ENCODE assay signal across 8 cellular contexts in the genomic region with DNA sequence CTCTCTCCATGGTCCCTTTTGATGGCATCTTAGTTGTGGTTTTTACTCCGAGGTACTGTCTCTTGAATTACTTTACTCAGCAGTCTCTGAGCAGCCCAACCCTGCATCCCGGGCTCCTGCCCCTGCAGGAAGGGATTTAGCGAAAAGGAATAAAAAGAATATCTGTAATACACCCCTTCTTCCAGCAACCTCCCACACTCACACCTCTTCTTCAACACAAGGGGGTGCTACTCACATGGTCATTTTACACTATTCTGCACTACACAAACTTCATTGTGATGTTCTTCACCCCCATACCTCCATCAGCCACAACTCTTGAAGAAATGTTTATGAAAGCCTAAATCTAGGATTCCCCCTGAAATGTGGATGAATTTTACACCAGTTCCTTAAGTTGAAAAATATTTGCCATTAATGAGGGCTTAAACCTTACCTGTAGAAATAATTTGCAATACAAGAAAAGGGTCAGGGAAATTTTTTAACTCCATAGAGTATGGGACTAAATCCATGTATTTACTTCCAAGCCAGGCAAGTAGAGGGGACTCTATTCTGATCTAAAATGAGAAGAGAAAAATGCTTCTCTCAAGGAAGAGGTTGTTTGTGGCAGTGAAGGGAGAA. TPM values are rescaled to one million over a fixed set of nuclear protein-coding genes. Genes with fewer than 3 reads are reported as not detected.
A peak's percentile ranks its signal among the peaks of the same experiment; 100 is the strongest.
DNase-seq lines count a peak whose midpoint lies in the region; ATAC-seq and TF ChIP-seq lines count a peak whose summit lies in the region.

No MANE protein-coding gene starts in this region.

- whole genome bisulfite sequencing in heart right ventricle, 2 donors = 22 to 34% methylated on average over 3 of the region's 3 CpGs

- H3K27ac ChIP-seq in DND-41 (ENCODE audit: low read length) (no peak overlapping the region), heart right ventricle (no peak overlapping the region)

- no peaks in the 10 kb centered on the region for H3K9me3 ChIP-seq in DND-41 (ENCODE audit: insufficient read depth, low read length, severe bottlenecking)
- no peaks in the 10 kb centered on the region for H3K9me3 ChIP-seq in heart right ventricle

- H3K27me3 Mint-ChIP-seq in activated naive CD4-positive, alpha-beta T cell treated with anti-CD3 and anti-CD28 coated beads, Interleukin-2, amount 10 ng/mL, durations not matched to agents 7 days and 5 days = peaks cover 31% of the 10 kb centered on the region

- no peaks in the 10 kb centered on the region for H4K20me1 ChIP-seq in DND-41 (ENCODE audit: insufficient read depth, low read length)

- intact Hi-C loops in heart right ventricle (cut with DNase I) = loop anchor here in 9 of 10 donors (1.0 to 10.0 kb wide), 8 partner anchors 141 to 313 kb away; no protein-coding TSS in a partner anchor

- CTCF ChIA-PET in activated naive CD4-positive, alpha-beta T cell treated with anti-CD3 and anti-CD28 coated beads, Interleukin-2, amount 10 ng/mL, durations not matched to agents 7 days and 5 days (lab: Charles Lee) = interaction anchor here (0.9 to 8.9 kb wide), 6 partner anchors 61 to 385 kb away, joined by 4 to 133 read pairs (median 6); no protein-coding TSS in a partner anchor

- H3K9ac ChIP-seq in DND-41 (ENCODE audit: low read depth, low read length) = no peak overlapping the region

- H3K4me3 ChIP-seq in DND-41 (ENCODE audit: low read depth in 1 of 2, low read length in 2 of 2) = no peak overlapping the region
- no peak overlapping the region for H3K4me3 ChIP-seq in heart right ventricle
- no peak overlapping the region for H3K4me3 ChIP-seq in retinal pigment epithelial cell (ENCODE audit: low read length)

- peaks cover 3% of the 10 kb centered on the region for H3K27me3 ChIP-seq in DND-41 (ENCODE audit: insufficient read depth, low read length, poor library complexity)
- H3K27me3 ChIP-seq in heart right ventricle = peaks cover 0 to 8% (median 0%) of the 10 kb centered on the region in 7 donors

- no peaks in the 10 kb centered on the region for H3K4me1 ChIP-seq in DND-41 (ENCODE audit: insufficient read depth, low read length)
- H3K4me1 ChIP-seq in heart right ventricle = no peaks in the 10 kb centered on the region

- no peak overlapping the region for H3K27ac Mint-ChIP-seq in activated naive CD4-positive, alpha-beta T cell treated with anti-CD3 and anti-CD28 coated beads, Interleukin-2, amount 10 ng/mL, durations not matched to agents 7 days and 5 days

- no peaks in the 10 kb centered on the region for H3K36me3 ChIP-seq in DND-41 (ENCODE audit: insufficient read depth, low read length)
- H3K36me3 ChIP-seq in heart right ventricle = no peaks in the 10 kb centered on the region

- H2AFZ ChIP-seq in DND-41 (ENCODE audit: low read depth, low read length) = no peak overlapping the region

- no peaks in the 10 kb centered on the region for H3K9me3 Mint-ChIP-seq in activated naive CD4-positive, alpha-beta T cell treated with anti-CD3 and anti-CD28 coated beads, Interleukin-2, amount 10 ng/mL, durations not matched to agents 7 days and 5 days

- H3K4me3 Mint-ChIP-seq in activated naive CD4-positive, alpha-beta T cell treated with anti-CD3 and anti-CD28 coated beads, Interleukin-2, amount 10 ng/mL, durations not matched to agents 7 days and 5 days = no peak overlapping the region

- peak; percentile 77 for TF ChIP-seq CTCF in DND-41 (IDR thresholded peaks at IDR 0.05; ENCODE audit: borderline replicate concordance, extremely low read depth, low read length, poor library complexity, severe bottlenecking)
- peak; percentile 52 to 82 (median 78) for TF ChIP-seq CTCF in heart right ventricle (IDR thresholded peaks at IDR 0.05)
- peak; percentile 81 for TF ChIP-seq CTCF in retinal pigment epithelial cell (conservative IDR thresholded peaks at IDR 0.05; ENCODE audit: low read depth, low read length)

- no peaks in the 10 kb centered on the region for H3K79me2 ChIP-seq in DND-41 (ENCODE audit: insufficient read depth, low read length)

- H3K4me1 Mint-ChIP-seq in activated naive CD4-positive, alpha-beta T cell treated with anti-CD3 and anti-CD28 coated beads, Interleukin-2, amount 10 ng/mL, durations not matched to agents 7 days and 5 days = peaks cover 5% of the 10 kb centered on the region

- peak; percentile 19 for DNase-seq in DND-41
- DNase-seq in NCI-H748 treated with DMSO at 0.1 percent for 48 hours (lab: John Stamatoyannopoulos, UW) = peak; percentile 78
- peak; percentile 39 for DNase-seq in activated naive CD4-positive, alpha-beta T cell treated with anti-CD3 and anti-CD28 coated beads, Interleukin-2, amount 10 ng/mL, durations not matched to agents 7 days and 5 days
- peak in 1 of 2 donors; percentile 12 for DNase-seq in heart right ventricle
- DNase-seq in retinal pigment epithelial cell (ENCODE audit: low read depth) = peak; percentile 46

- no peak overlapping the region for H3K4me2 ChIP-seq in DND-41 (ENCODE audit: insufficient read depth, low read length)

- no peaks in the 10 kb centered on the region for H3K36me3 Mint-ChIP-seq in activated naive CD4-positive, alpha-beta T cell treated with anti-CD3 and anti-CD28 coated beads, Interleukin-2, amount 10 ng/mL, durations not matched to agents 7 days and 5 days

- ATAC-seq in DND-41 (ENCODE audit: insufficient read depth, low read depth) = peak; percentile 98
- peak; percentile 91 for ATAC-seq in GM19372 (IDR thresholded peaks at IDR 0.05; ENCODE audit: low read depth, unreplicated experiment)
- peak; percentile 73 for ATAC-seq in HG03457 (IDR thresholded peaks at IDR 0.05; ENCODE audit: unreplicated experiment)
- peak; percentile 61 to 86 (median 80) for ATAC-seq in heart right ventricle
- no peak for ATAC-seq in HG03520 (IDR thresholded peaks at IDR 0.05; ENCODE audit: unreplicated experiment)

RNA-seq across cellular contexts. Expression of gene TPD52L3, which starts 26.0 kb away (rescaled TPM):
- total RNA-seq in heart right ventricle = not detected
- not detected for polyA plus RNA-seq in heart right ventricle

RNA-seq across cellular contexts. Expression of gene UHRF2, which starts 58.8 kb away (rescaled TPM):
- total RNA-seq in heart right ventricle = 10 to 100 TPM; 11.2 to 19.7 (median 13.1) TPM
- polyA plus RNA-seq in heart right ventricle = 10 to 100 TPM in 1 of 2 donors, 1 to 10 TPM in 1; 9.6 to 14.5 TPM
